19 cellular contexts compared by ENCODE assay signal in genomic region chr16:65684230-65684629, GRCh38.
DNase-seq lines count a peak whose midpoint lies in the region; ATAC-seq, FAIRE-seq and TF ChIP-seq lines count a peak whose summit lies in the region.
"Had no signal": no experiment of that assay in that cellular context is flagged by ENCODE, and none has a peak within 500 bp of the region (broad histone marks: within the 10 kb centered on the region; RNA-seq: fewer than 3 reads in every experiment).

No MANE protein-coding gene starts in this region.

- peaks cover 26% of the 10 kb centered on the region for H3K4me1 Mint-ChIP-seq in nephron
- H3K4me1 Mint-ChIP-seq: activated CD4-positive, alpha-beta T cell treated with anti-CD3 and anti-CD28 coated beads, Interleukin-2, amount 10 ng/mL, durations not matched to agents 7 days and 5 days; activated naive CD4-positive, alpha-beta T cell treated with anti-CD3 and anti-CD28 coated beads, Interleukin-2, amount 10 ng/mL, durations not matched to agents 7 days and 5 days; naive thymus-derived CD4-positive, alpha-beta T cell had no signal

- H3K4me3 Mint-ChIP-seq in nephron = no peak overlapping the region
- H3K4me3 Mint-ChIP-seq: activated CD4-positive, alpha-beta T cell treated with anti-CD3 and anti-CD28 coated beads, Interleukin-2, amount 10 ng/mL, durations not matched to agents 7 days and 5 days; activated naive CD4-positive, alpha-beta T cell treated with anti-CD3 and anti-CD28 coated beads, Interleukin-2, amount 10 ng/mL, durations not matched to agents 7 days and 5 days; naive thymus-derived CD4-positive, alpha-beta T cell had no signal

- ATAC-seq in HG02885 (IDR thresholded peaks at IDR 0.05; ENCODE audit: poor library complexity, unreplicated experiment) = no peak
- ATAC-seq: esophagus mucosa; naive thymus-derived CD4-positive, alpha-beta T cell had no signal

- no peak overlapping the region for H3K4me3 ChIP-seq in astrocyte of the cerebellum (ENCODE audit: low read depth, low read length)
- H3K4me3 ChIP-seq: BLaER1, lung, Peyer's patch had no signal

- H3K27ac ChIP-seq in C4-2B = no peak overlapping the region
- H3K27ac ChIP-seq: BLaER1, Peyer's patch had no signal

- TF ChIP-seq CTCF in C4-2B (conservative IDR thresholded peaks at IDR 0.05) (peak; percentile 37), astrocyte of the cerebellum (IDR thresholded peaks at IDR 0.05; ENCODE audit: low read depth, low read length, missing control alignments) (peak; percentile 16), nephron (IDR thresholded peaks at IDR 0.05; ENCODE audit: unreplicated experiment in 3 of 3) (peak; percentile 4 to 16 (median 13))

- no peak for FAIRE-seq in frontal cortex (lab: Jason Lieb, UNC)
- FAIRE-seq: small intestine had no signal

- peaks cover 14% of the 10 kb centered on the region for H3K9me3 Mint-ChIP-seq in nephron

- no peaks in the 10 kb centered on the region for H3K27me3 Mint-ChIP-seq in nephron (ENCODE audit: low read depth)
- H3K27me3 Mint-ChIP-seq: activated CD4-positive, alpha-beta T cell treated with anti-CD3 and anti-CD28 coated beads, Interleukin-2, amount 10 ng/mL, durations not matched to agents 7 days and 5 days; activated naive CD4-positive, alpha-beta T cell treated with anti-CD3 and anti-CD28 coated beads, Interleukin-2, amount 10 ng/mL, durations not matched to agents 7 days and 5 days had no signal

- DNase-seq in KBM-7 (peak; percentile 1), astrocyte of the cerebellum (ENCODE audit: low read depth) (no peak), frontal cortex (ENCODE audit: low spot score in 2 of 2) (no peak), LoVo (ENCODE audit: low spot score) (no peak)
- DNase-seq: activated CD4-positive, alpha-beta T cell treated with anti-CD3 and anti-CD28 coated beads, Interleukin-2, amount 10 ng/mL, durations not matched to agents 7 days and 5 days; activated naive CD4-positive, alpha-beta T cell treated with anti-CD3 and anti-CD28 coated beads, Interleukin-2, amount 10 ng/mL, durations not matched to agents 7 days and 5 days; activated T-cell treated with anti-CD3 and anti-CD28 coated beads for 4 hours; dermis blood vessel endothelial cell; naive thymus-derived CD4-positive, alpha-beta T cell; NCI-H2171; NCI-H748 treated with DMSO at 0.1 percent for 48 hours; Peyer's patch; small intestine had no signal

- H3K36me3 Mint-ChIP-seq in nephron (ENCODE audit: low read depth) = no peaks in the 10 kb centered on the region
- H3K36me3 Mint-ChIP-seq: activated naive CD4-positive, alpha-beta T cell treated with anti-CD3 and anti-CD28 coated beads, Interleukin-2, amount 10 ng/mL, durations not matched to agents 7 days and 5 days; naive thymus-derived CD4-positive, alpha-beta T cell had no signal

- in situ Hi-C loops in KBM-7 (cut with MboI; ENCODE audit: low pct_unique_long_range_greater_than_20kb, low sequenced_read_pairs) = no loop called here
- in situ Hi-C loops in astrocyte of the cerebellum (cut with HindIII; ENCODE audit: low sequenced_read_pairs) = no loop called here

- H3K27ac Mint-ChIP-seq in nephron = no peak overlapping the region
- H3K27ac Mint-ChIP-seq: activated CD4-positive, alpha-beta T cell treated with anti-CD3 and anti-CD28 coated beads, Interleukin-2, amount 10 ng/mL, durations not matched to agents 7 days and 5 days; activated naive CD4-positive, alpha-beta T cell treated with anti-CD3 and anti-CD28 coated beads, Interleukin-2, amount 10 ng/mL, durations not matched to agents 7 days and 5 days; naive thymus-derived CD4-positive, alpha-beta T cell had no signal
